Comparison of ENCODE assay signal across 1 cellular context in the genomic region with DNA sequence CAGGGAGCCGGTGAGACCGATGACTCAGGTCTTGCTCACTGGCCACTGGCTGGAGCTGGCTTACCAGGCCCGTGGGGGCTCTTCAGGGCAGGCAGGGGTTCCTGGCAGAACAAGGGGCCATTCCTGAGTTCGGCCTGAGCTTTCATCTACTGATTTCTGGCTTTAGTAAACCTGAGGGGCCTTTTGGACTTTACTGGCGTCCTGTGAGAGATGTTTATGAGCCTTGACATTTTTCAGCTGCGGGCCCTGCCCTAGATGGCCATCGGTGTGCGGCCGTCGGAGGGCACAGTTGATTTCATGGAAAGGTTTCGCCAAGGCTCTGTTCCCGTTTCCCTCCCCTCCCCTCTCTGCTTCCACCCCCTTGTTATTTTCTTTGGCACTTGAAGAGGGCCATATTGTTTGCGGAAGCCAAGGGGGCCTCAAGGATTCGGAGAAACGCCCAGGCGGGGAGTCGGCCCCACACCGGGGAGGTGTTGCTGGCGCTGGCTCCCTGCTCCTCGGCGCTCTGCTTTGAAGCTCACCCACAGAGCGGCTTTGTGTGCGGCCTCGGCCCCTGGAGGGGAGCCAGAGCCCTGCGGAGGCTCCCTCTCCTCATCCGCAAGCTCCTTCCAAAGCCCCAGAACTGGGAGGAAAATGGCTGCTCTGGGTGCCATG.
TF ChIP-seq lines count a peak whose summit lies in the region.

No MANE protein-coding gene starts in this region.

TF ChIP-seq in GM23338, 12 proteins besides CTCF, POLR2A, EP300 and RAD21 (continued from another document):
- TF ChIP-seq, protein P1, sequence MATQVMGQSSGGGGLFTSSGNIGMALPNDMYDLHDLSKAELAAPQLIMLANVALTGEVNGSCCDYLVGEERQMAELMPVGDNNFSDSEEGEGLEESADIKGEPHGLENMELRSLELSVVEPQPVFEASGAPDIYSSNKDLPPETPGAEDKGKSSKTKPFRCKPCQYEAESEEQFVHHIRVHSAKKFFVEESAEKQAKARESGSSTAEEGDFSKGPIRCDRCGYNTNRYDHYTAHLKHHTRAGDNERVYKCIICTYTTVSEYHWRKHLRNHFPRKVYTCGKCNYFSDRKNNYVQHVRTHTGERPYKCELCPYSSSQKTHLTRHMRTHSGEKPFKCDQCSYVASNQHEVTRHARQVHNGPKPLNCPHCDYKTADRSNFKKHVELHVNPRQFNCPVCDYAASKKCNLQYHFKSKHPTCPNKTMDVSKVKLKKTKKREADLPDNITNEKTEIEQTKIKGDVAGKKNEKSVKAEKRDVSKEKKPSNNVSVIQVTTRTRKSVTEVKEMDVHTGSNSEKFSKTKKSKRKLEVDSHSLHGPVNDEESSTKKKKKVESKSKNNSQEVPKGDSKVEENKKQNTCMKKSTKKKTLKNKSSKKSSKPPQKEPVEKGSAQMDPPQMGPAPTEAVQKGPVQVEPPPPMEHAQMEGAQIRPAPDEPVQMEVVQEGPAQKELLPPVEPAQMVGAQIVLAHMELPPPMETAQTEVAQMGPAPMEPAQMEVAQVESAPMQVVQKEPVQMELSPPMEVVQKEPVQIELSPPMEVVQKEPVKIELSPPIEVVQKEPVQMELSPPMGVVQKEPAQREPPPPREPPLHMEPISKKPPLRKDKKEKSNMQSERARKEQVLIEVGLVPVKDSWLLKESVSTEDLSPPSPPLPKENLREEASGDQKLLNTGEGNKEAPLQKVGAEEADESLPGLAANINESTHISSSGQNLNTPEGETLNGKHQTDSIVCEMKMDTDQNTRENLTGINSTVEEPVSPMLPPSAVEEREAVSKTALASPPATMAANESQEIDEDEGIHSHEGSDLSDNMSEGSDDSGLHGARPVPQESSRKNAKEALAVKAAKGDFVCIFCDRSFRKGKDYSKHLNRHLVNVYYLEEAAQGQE (IDR thresholded peaks at IDR 0.05; ENCODE audit: unreplicated experiment) = no peak
- no peak for TF ChIP-seq CREB1 (CRISPR knock-in tag; IDR thresholded peaks at IDR 0.05; ENCODE audit: low read depth)
- TF ChIP-seq JUNB (IDR thresholded peaks at IDR 0.05; ENCODE audit: unreplicated experiment) = no peak
- no peak for TF ChIP-seq POLR2AphosphoS5 (IDR thresholded peaks at IDR 0.05; ENCODE audit: low read depth)
- TF ChIP-seq, protein P2, sequence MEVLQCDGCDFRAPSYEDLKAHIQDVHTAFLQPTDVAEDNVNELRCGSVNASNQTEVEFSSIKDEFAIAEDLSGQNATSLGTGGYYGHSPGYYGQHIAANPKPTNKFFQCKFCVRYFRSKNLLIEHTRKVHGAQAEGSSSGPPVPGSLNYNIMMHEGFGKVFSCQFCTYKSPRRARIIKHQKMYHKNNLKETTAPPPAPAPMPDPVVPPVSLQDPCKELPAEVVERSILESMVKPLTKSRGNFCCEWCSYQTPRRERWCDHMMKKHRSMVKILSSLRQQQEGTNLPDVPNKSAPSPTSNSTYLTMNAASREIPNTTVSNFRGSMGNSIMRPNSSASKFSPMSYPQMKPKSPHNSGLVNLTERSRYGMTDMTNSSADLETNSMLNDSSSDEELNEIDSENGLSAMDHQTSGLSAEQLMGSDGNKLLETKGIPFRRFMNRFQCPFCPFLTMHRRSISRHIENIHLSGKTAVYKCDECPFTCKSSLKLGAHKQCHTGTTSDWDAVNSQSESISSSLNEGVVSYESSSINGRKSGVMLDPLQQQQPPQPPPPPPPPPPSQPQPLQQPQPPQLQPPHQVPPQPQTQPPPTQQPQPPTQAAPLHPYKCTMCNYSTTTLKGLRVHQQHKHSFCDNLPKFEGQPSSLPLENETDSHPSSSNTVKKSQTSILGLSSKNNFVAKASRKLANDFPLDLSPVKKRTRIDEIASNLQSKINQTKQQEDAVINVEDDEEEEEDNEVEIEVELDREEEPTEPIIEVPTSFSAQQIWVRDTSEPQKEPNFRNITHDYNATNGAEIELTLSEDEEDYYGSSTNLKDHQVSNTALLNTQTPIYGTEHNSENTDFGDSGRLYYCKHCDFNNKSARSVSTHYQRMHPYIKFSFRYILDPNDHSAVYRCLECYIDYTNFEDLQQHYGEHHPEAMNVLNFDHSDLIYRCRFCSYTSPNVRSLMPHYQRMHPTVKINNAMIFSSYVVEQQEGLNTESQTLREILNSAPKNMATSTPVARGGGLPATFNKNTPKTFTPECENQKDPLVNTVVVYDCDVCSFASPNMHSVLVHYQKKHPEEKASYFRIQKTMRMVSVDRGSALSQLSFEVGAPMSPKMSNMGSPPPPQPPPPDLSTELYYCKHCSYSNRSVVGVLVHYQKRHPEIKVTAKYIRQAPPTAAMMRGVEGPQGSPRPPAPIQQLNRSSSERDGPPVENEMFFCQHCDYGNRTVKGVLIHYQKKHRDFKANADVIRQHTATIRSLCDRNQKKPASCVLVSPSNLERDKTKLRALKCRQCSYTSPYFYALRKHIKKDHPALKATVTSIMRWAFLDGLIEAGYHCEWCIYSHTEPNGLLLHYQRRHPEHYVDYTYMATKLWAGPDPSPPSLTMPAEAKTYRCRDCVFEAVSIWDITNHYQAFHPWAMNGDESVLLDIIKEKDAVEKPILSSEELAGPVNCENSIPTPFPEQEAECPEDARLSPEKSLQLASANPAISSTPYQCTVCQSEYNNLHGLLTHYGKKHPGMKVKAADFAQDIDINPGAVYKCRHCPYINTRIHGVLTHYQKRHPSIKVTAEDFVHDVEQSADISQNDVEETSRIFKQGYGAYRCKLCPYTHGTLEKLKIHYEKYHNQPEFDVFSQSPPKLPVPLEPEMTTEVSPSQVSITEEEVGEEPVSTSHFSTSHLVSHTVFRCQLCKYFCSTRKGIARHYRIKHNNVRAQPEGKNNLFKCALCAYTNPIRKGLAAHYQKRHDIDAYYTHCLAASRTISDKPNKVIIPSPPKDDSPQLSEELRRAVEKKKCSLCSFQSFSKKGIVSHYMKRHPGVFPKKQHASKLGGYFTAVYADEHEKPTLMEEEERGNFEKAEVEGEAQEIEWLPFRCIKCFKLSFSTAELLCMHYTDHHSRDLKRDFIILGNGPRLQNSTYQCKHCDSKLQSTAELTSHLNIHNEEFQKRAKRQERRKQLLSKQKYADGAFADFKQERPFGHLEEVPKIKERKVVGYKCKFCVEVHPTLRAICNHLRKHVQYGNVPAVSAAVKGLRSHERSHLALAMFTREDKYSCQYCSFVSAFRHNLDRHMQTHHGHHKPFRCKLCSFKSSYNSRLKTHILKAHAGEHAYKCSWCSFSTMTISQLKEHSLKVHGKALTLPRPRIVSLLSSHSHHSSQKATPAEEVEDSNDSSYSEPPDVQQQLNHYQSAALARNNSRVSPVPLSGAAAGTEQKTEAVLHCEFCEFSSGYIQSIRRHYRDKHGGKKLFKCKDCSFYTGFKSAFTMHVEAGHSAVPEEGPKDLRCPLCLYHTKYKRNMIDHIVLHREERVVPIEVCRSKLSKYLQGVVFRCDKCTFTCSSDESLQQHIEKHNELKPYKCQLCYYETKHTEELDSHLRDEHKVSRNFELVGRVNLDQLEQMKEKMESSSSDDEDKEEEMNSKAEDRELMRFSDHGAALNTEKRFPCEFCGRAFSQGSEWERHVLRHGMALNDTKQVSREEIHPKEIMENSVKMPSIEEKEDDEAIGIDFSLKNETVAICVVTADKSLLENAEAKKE (CRISPR knock-in tag; IDR thresholded peaks at IDR 0.05) = no peak
- TF ChIP-seq ZNF331 (CRISPR knock-in tag; IDR thresholded peaks at IDR 0.05; ENCODE audit: low read depth) = no peak
- TF ChIP-seq EZH2 (IDR thresholded peaks at IDR 0.05; ENCODE audit: low read depth, unreplicated experiment) = no peak
- TF ChIP-seq EZH2phosphoT487 (IDR thresholded peaks at IDR 0.05; ENCODE audit: unreplicated experiment) = no peak
- no peak for TF ChIP-seq ZNF114 (CRISPR knock-in tag; IDR thresholded peaks at IDR 0.05)
